In the genomic region with DNA sequence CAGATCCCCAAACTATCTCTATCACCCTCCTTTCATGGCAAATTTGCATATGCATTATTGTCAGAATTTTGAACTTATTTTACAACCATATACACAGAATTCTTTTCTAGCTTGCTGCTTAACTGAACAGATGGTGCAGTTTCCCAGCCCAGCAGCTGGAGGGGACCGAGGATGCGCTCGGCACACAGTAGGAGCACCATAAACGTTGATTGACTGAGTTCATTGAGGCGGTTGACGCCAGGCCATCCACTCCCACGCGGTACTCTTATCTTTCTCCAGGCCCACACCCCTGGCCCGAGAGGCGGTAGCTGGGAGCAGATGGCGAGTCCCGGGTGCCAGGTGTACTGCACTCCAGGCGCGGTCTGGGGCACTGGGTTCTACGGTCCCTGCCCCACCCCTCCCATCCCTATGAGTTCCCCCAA, we compare ENCODE assay signal across 8 cellular contexts. TPM values are rescaled to one million over a fixed set of nuclear protein-coding genes. Genes with fewer than 3 reads are reported as not detected.
DNase-seq lines count a peak whose midpoint lies in the region; ATAC-seq and TF ChIP-seq lines count a peak whose summit lies in the region.

No MANE protein-coding gene starts in this region.

- H4K20me1 ChIP-seq in OCI-LY1 (ENCODE audit: insufficient read depth, low read length) (no peaks in the 10 kb centered on the region), neural progenitor cell (ENCODE audit: low read depth) (no peaks in the 10 kb centered on the region)

- H3K4me3 ChIP-seq in AG10803 (ENCODE audit: low read length) (peak overlapping the region; percentile 81), OCI-LY1 (ENCODE audit: low read depth, low read length, poor library complexity, severe bottlenecking) (peak overlapping the region; percentile 77), neural progenitor cell (peak overlapping the region; percentile 61)

- H3K27ac Mint-ChIP-seq in neural progenitor cell: peak overlapping the region; percentile 88

- 0 out of 2 replicates have a peak, but pooled peaks cover 3% of the 10 kb centered on the region for H3K9me3 ChIP-seq in OCI-LY1 (ENCODE audit: low read length)
- H3K9me3 ChIP-seq in neural progenitor cell (ENCODE audit: low read depth): peaks cover 9% of the 10 kb centered on the region

- H3K27me3 Mint-ChIP-seq in neural progenitor cell (ENCODE audit: insufficient read depth, low read depth): peaks cover 14% of the 10 kb centered on the region

- peak overlapping the region; percentile 98 for H3K4me3 Mint-ChIP-seq in neural progenitor cell

- H2AFZ ChIP-seq in OCI-LY1 (ENCODE audit: low read length) (no peak overlapping the region), neural progenitor cell (replicated peaks) (peak overlapping the region; percentile 83)

- H3K79me2 ChIP-seq in OCI-LY1 (ENCODE audit: insufficient read depth, low read length) (no peaks in the 10 kb centered on the region), neural progenitor cell (ENCODE audit: low read depth) (no peaks in the 10 kb centered on the region)

- DNase-seq in AG10803 (ENCODE audit: low read depth) (no peak), epithelial cell of prostate (ENCODE audit: low read depth, low spot score) (no peak), neural progenitor cell (ENCODE audit: low spot score) (no peak), HPDE6-E6E7 (ENCODE audit: extremely low spot score) (no peak), SIG-M5 treated with dmso at 0.1 percent for 504 hours (lab: John Stamatoyannopoulos, UW; ENCODE audit: unreplicated experiment) (no peak), NCI-H2107 treated with DMSO at 0.1 percent for 48 hours (lab: John Stamatoyannopoulos, UW; ENCODE audit: unreplicated experiment) (no peak)

- H3F3A ChIP-seq in OCI-LY1 (ENCODE audit: insufficient read depth, low read length) (no peaks in the 10 kb centered on the region), neural progenitor cell (ENCODE audit: low read depth) (peaks cover 25% of the 10 kb centered on the region)

- H3K27me3 ChIP-seq in OCI-LY1 (ENCODE audit: insufficient read depth, low read length) (no peaks in the 10 kb centered on the region), neural progenitor cell (no peaks in the 10 kb centered on the region)

- H3K36me3 ChIP-seq in OCI-LY1 (ENCODE audit: insufficient read depth, low read length) (no peaks in the 10 kb centered on the region), neural progenitor cell (no peaks in the 10 kb centered on the region)

- TF ChIP-seq CTCF in AG10803 (conservative IDR thresholded peaks at IDR 0.05; ENCODE audit: low read length) (no peak), OCI-LY1 (IDR thresholded peaks at IDR 0.05; ENCODE audit: low read length) (no peak), neural progenitor cell (IDR thresholded peaks at IDR 0.05) (no peak)

- H3K36me3 Mint-ChIP-seq in neural progenitor cell: no peaks in the 10 kb centered on the region

- H3K9ac ChIP-seq in OCI-LY1 (ENCODE audit: low read length) (peak overlapping the region; percentile 71; the same call in 1 of the 2 replicates), neural progenitor cell (no peak overlapping the region)

- H3K4me1 Mint-ChIP-seq in neural progenitor cell: peaks cover 18% of the 10 kb centered on the region

- no peaks in the 10 kb centered on the region for H3K9me2 ChIP-seq in OCI-LY1 (ENCODE audit: low read depth, low read length)

- peak; percentile 3 for ATAC-seq in GM21381 (IDR thresholded peaks at IDR 0.05; ENCODE audit: unreplicated experiment)

- peak overlapping the region; percentile 95 for H3K4me2 ChIP-seq in OCI-LY1 (ENCODE audit: low read length)
- H3K4me2 ChIP-seq in neural progenitor cell: peak overlapping the region; percentile 94

- H3K27ac ChIP-seq in OCI-LY1 (ENCODE audit: low read depth, low read length, poor library complexity, severe bottlenecking) (no peak overlapping the region), epithelial cell of prostate (peak overlapping the region; percentile 90), neural progenitor cell (no peak overlapping the region)

- H3K4me1 ChIP-seq in OCI-LY1 (ENCODE audit: insufficient read depth, low read length, severe bottlenecking) (peaks cover 12% of the 10 kb centered on the region), neural progenitor cell (peaks cover 17% of the 10 kb centered on the region)

- peaks cover 24% of the 10 kb centered on the region for H3K9me3 Mint-ChIP-seq in neural progenitor cell

RNA-seq across cellular contexts. Expression of gene SOX4, which starts 6.8 kb away (rescaled TPM):
- 147 and 161 TPM in 2 replicates for total RNA-seq in neural progenitor cell (ENCODE audit: low replicate concordance)
